8 cellular contexts compared by ENCODE assay signal in the genomic region with DNA sequence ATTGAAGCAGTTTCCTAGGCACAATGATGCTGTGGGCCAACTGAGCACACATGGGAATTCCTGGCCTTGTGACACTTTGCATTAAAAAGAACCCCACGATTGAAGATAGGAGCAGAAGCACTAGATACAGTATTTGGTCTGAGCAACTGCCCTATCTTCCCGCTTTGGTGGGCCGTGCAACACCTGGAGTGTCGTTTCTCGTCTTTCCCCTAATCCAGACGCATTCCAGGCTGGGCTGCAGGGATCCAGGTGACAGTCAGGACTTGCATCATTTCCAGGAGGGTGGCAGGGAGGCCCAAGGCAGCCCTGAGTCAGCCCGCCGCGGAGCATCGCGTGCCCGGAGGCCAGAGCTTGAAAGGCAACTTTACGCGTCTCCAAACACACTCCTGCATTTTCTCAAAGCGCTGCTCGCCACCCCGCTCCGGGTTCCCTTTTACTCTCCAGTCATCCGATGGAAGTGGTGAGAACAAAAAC. TPM values are rescaled to one million over a fixed set of nuclear protein-coding genes. Genes with fewer than 3 reads are reported as not detected.
DNase-seq lines count a peak whose midpoint lies in the region; ATAC-seq, FAIRE-seq and TF ChIP-seq lines count a peak whose summit lies in the region.

No MANE protein-coding gene starts in this region.

- intact Hi-C loops in endothelial cell of umbilical vein (cut with micrococcal nuclease): loop anchor here (1.0 kb wide), 1 partner anchor 35 kb away; no protein-coding TSS in a partner anchor

- no peaks in the 10 kb centered on the region for H3K27me3 ChIP-seq in endothelial cell of umbilical vein (ENCODE audit: control insufficient read depth in 2 of 2, insufficient read depth in 2 of 2, low read length in 2 of 2)
- no peaks in the 10 kb centered on the region for H3K27me3 ChIP-seq in osteoblast (ENCODE audit: insufficient read depth, low read length)

- H3K4me2 ChIP-seq in endothelial cell of umbilical vein (ENCODE audit: insufficient read depth, low read length) (peak overlapping the region; percentile 87), osteoblast (ENCODE audit: insufficient read depth, low read length) (peak overlapping the region; percentile 93)

- no peaks in the 10 kb centered on the region for H3K9me1 ChIP-seq in endothelial cell of umbilical vein (replicated peaks; ENCODE audit: control insufficient read depth, extremely low read depth, insufficient read depth, low read length)

- peaks cover 41% of the 10 kb centered on the region for H3K4me1 ChIP-seq in endothelial cell of umbilical vein (ENCODE audit: control insufficient read depth, extremely low read depth, insufficient read depth, low read length)
- H3K4me1 ChIP-seq in osteoblast (ENCODE audit: insufficient read depth, low read length): peaks cover 45% of the 10 kb centered on the region

- H3K36me3 ChIP-seq in SK-N-MC (ENCODE audit: insufficient read depth, low read length) (peaks cover 14% of the 10 kb centered on the region; the same call in 1 of the 2 replicates), endothelial cell of umbilical vein (ENCODE audit: control insufficient read depth in 2 of 2, extremely low read depth in 1 of 2, insufficient read depth in 2 of 2, low read length in 2 of 2) (no peaks in the 10 kb centered on the region), osteoblast (ENCODE audit: insufficient read depth, low read length) (peaks cover 22% of the 10 kb centered on the region)

- TF ChIP-seq CTCF in 22Rv1 (IDR thresholded peaks at IDR 0.05) (no peak), GM13977 (IDR thresholded peaks at IDR 0.05; ENCODE audit: extremely low read depth, insufficient read depth, missing control alignments) (no peak), endothelial cell of umbilical vein (IDR thresholded peaks at IDR 0.05; ENCODE audit: extremely low read depth in 1 of 2, insufficient read depth in 1 of 2, low read depth in 1 of 2, low read length in 2 of 2) (no peak), osteoblast (IDR thresholded peaks at IDR 0.05; ENCODE audit: extremely low read depth, low read depth, low read length) (no peak)

- peak overlapping the region; percentile 66 for H2AFZ ChIP-seq in endothelial cell of umbilical vein (ENCODE audit: low read depth, low read length)
- H2AFZ ChIP-seq in osteoblast (ENCODE audit: low read length): peak overlapping the region; percentile 27

- POLR2A ChIA-PET in endothelial cell of umbilical vein (lab: Charles Lee): interaction anchor here (0.9 kb wide), 1 partner anchor 10 kb away, joined by 3 read pairs; no protein-coding TSS in a partner anchor

- H4K20me1 ChIP-seq in endothelial cell of umbilical vein (replicated peaks; ENCODE audit: control insufficient read depth, extremely low read depth, insufficient read depth, low read length): no peaks in the 10 kb centered on the region
- H4K20me1 ChIP-seq in osteoblast (ENCODE audit: insufficient read depth, low read length): peaks cover 22% of the 10 kb centered on the region

- CTCF ChIA-PET in endothelial cell of umbilical vein (lab: Charles Lee): interaction anchor here (1.0 to 11.2 kb wide), 3 partner anchors 36 to 287 kb away, joined by 3 to 428 read pairs (median 26); no protein-coding TSS in a partner anchor

- DNase-seq in GM13977 (ENCODE audit: low spot score): peak; percentile 45
- no peak for DNase-seq in SK-N-MC (ENCODE audit: low read depth, low spot score)
- DNase-seq in endothelial cell of umbilical vein (ENCODE audit: low read depth, low spot score): peak; percentile 58
- DNase-seq in osteoblast (ENCODE audit: insufficient read length, low spot score, missing footprints): peak; percentile 96
- DNase-seq in middle frontal gyrus (ENCODE audit: extremely low spot score, low spot score): no peak
- DNase-seq in hippocampal formation (lab: John Stamatoyannopoulos, UW): no peak

- no peak for ATAC-seq in HG02759 (IDR thresholded peaks at IDR 0.05; ENCODE audit: unreplicated experiment)

- BruUV-seq in endothelial cell of umbilical vein (replicated peaks; lab: Mats Ljungman, UMichigan): TSS peak; percentile 66

- peaks cover 40% of the 10 kb centered on the region for H3K79me2 ChIP-seq in endothelial cell of umbilical vein (ENCODE audit: control insufficient read depth, insufficient read depth, low read length)
- H3K79me2 ChIP-seq in osteoblast (ENCODE audit: insufficient read depth, low read length): peaks cover 54% of the 10 kb centered on the region

- no peaks in the 10 kb centered on the region for H3K9me3 ChIP-seq in SK-N-MC (ENCODE audit: low read depth, low read length)
- H3K9me3 ChIP-seq in endothelial cell of umbilical vein (replicated peaks; ENCODE audit: control insufficient read depth, insufficient read depth, low read length): no peaks in the 10 kb centered on the region
- H3K9me3 ChIP-seq in osteoblast (ENCODE audit: low read depth, low read length): no peaks in the 10 kb centered on the region

- in situ Hi-C loops in GM13977 (cut with MboI; ENCODE audit: low pct_unique_long_range_greater_than_20kb, low sequenced_read_pairs, unreplicated experiment): no loop called here

- peak; percentile 83 for FAIRE-seq in endothelial cell of umbilical vein (lab: Jason Lieb, UNC)

- H3K27ac ChIP-seq in 22Rv1 (peak overlapping the region; percentile 65), SK-N-MC (no peak overlapping the region), endothelial cell of umbilical vein (ENCODE audit: insufficient read depth, low read depth, low read length) (peak overlapping the region; percentile 56), osteoblast (ENCODE audit: low read depth, low read length) (peak overlapping the region; percentile 97)

- no peak overlapping the region for H3K9ac ChIP-seq in SK-N-MC (ENCODE audit: insufficient read length)
- peak overlapping the region; percentile 68 for H3K9ac ChIP-seq in endothelial cell of umbilical vein (replicated peaks; ENCODE audit: extremely low read depth, insufficient read depth, low read length)

- H3K4me3 ChIP-seq in SK-N-MC: peak overlapping the region; percentile 76
- peak overlapping the region; percentile 31 to 45 (median 40) for H3K4me3 ChIP-seq in endothelial cell of umbilical vein (replicated peaks in 1 of 3; ENCODE audit: insufficient read depth in 1 of 3, low read depth in 1 of 3, low read length in 3 of 3)
- H3K4me3 ChIP-seq in osteoblast (ENCODE audit: insufficient read depth, low read length): peak overlapping the region; percentile 94

- dilution Hi-C loops in endothelial cell of umbilical vein (cut with MboI; ENCODE audit: extremely low pct_ligation_motif_present, low sequenced_read_pairs): no loop called here

- TF ChIP-seq POLR2A in endothelial cell of umbilical vein (IDR thresholded peaks at IDR 0.05; ENCODE audit: low read depth, low read length): no peak

TF ChIP-seq in endothelial cell of umbilical vein, 7 proteins besides CTCF, POLR2A, EP300 and RAD21:
- TF ChIP-seq JUN (IDR thresholded peaks at IDR 0.05; ENCODE audit: borderline replicate concordance, insufficient read depth, insufficient read length, low read depth): no peak
- no peak for TF ChIP-seq EZH2 (IDR thresholded peaks at IDR 0.05; ENCODE audit: borderline replicate concordance, low read depth, low read length, severe bottlenecking)
- no peak for TF ChIP-seq GATA2 (IDR thresholded peaks at IDR 0.05; ENCODE audit: insufficient read depth, insufficient read length, low read depth, low read length)
- TF ChIP-seq, protein P1, sequence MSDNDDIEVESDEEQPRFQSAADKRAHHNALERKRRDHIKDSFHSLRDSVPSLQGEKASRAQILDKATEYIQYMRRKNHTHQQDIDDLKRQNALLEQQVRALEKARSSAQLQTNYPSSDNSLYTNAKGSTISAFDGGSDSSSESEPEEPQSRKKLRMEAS (IDR thresholded peaks at IDR 0.05; ENCODE audit: insufficient read depth, insufficient read length): no peak
- no peak for TF ChIP-seq POLR2AphosphoS5 (IDR thresholded peaks at IDR 0.05; ENCODE audit: insufficient read depth, low read depth, low read length)
- TF ChIP-seq FOS (IDR thresholded peaks at IDR 0.05; ENCODE audit: borderline replicate concordance, insufficient read depth, low read length): no peak
- TF ChIP-seq MYC (IDR thresholded peaks at IDR 0.05; ENCODE audit: low read depth, low read length): no peak

RNA-seq across cellular contexts. Expression of a gene that starts 0.7 kb away (rescaled TPM):
- total RNA-seq in endothelial cell of umbilical vein: 26.2 and 26.9 TPM in 2 replicates
- polyA plus RNA-seq in endothelial cell of umbilical vein: 11.6 and 19.0 TPM in 2 replicates
- polyA plus RNA-seq in endothelial cell of umbilical vein (2011; cell fraction: cytosol; rRNA removed): 30.6 and 35.2 TPM in 2 replicates
- 43.5 and 60.3 TPM in 2 replicates for polyA plus RNA-seq in endothelial cell of umbilical vein (2011; cell fraction: nucleus; rRNA removed)
- 59.3 and 62.7 TPM in 2 replicates for polyA plus RNA-seq in endothelial cell of umbilical vein (2012)
- 10.3 and 16.4 TPM in 2 replicates for polyA minus RNA-seq in endothelial cell of umbilical vein
- polyA minus RNA-seq in endothelial cell of umbilical vein (2011; cell fraction: cytosol; rRNA and poly(A)+ RNA removed): 27.1 TPM
- polyA minus RNA-seq in endothelial cell of umbilical vein (2011; cell fraction: nucleus; rRNA and poly(A)+ RNA removed): 22.4 and 48.3 TPM in 2 replicates
- total RNA-seq in osteoblast: 431 and 558 TPM in 2 replicates

Comparison
In these comparisons a context has a peak if more than half of its experiments do, and no peak if none do; other contexts are left out.
1. DNase-seq: peak in GM13977 (single experiment), endothelial cell of umbilical vein (single experiment) and osteoblast (single experiment); none in SK-N-MC (single experiment), middle frontal gyrus (single experiment) and hippocampal formation (0 of 2).
2. H3K4me3 ChIP-seq: peak in every context shown above with its lines; median percentile 94 in osteoblast; 76 in SK-N-MC; 40 in endothelial cell of umbilical vein.
3. RNA of a gene that starts 0.7 kb away (total RNA-seq): 431 to 558 TPM in osteoblast; 26.2 to 26.9 TPM in endothelial cell of umbilical vein; every median in the first group is over 10 times any median in the second.